19 cellular contexts compared by ENCODE assay signal in the genomic region with DNA sequence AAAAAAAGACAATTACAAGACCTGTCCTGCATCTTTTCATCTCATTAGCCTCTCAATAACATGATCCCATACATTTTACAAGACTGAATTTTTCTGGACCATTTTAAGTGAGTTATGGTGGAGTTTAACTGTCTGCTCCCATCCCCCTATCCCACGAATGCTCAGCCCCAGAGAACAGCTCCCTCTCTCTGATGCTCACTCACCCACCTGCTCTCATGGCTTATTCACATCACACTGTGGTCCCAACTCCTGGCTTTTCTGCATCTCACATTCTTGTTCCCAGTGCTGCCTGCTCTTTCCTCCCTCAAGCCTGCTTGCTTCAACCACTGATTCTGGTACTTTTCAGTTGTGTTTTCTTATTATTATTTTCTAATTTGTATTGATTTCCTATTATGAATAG. TPM values are rescaled to one million over a fixed set of nuclear protein-coding genes. Genes with fewer than 3 reads are reported as not detected.
DNase-seq lines count a peak whose midpoint lies in the region; ATAC-seq, FAIRE-seq and TF ChIP-seq lines count a peak whose summit lies in the region.
"Had no signal": no experiment of that assay in that cellular context is flagged by ENCODE, and none has a peak within 500 bp of the region (broad histone marks: within the 10 kb centered on the region; RNA-seq: fewer than 3 reads in every experiment).

No MANE protein-coding gene starts in this region.

- H3K4me3 Mint-ChIP-seq in activated CD4-positive, alpha-beta T cell treated with anti-CD3 and anti-CD28 coated beads, Interleukin-2, amount 10 ng/mL, durations not matched to agents 7 days and 5 days, result no peak overlapping the region
- H3K4me3 Mint-ChIP-seq in stimulated activated memory B cell treated with anti-CD40 and anti-IgM and Interleukin-4, amounts not matched to agents 10 μg/mL and 1 μg/mL and 100 μg/mL, for 72 hours, result no peak overlapping the region
- H3K4me3 Mint-ChIP-seq: neural crest cell had no signal

- H3K9ac ChIP-seq in OCI-LY3 (ENCODE audit: low read length) (no peak overlapping the region), endothelial cell of umbilical vein (replicated peaks; ENCODE audit: extremely low read depth, insufficient read depth, low read length) (no peak overlapping the region)

- H3K27ac Mint-ChIP-seq in activated CD4-positive, alpha-beta T cell treated with anti-CD3 and anti-CD28 coated beads, Interleukin-2, amount 10 ng/mL, durations not matched to agents 7 days and 5 days, result peak overlapping the region; percentile 41
- no peak overlapping the region for H3K27ac Mint-ChIP-seq in stimulated activated memory B cell treated with anti-CD40 and anti-IgM and Interleukin-4, amounts not matched to agents 10 μg/mL and 1 μg/mL and 100 μg/mL, for 72 hours

- TF ChIP-seq POLR2A in endothelial cell of umbilical vein (IDR thresholded peaks at IDR 0.05; ENCODE audit: low read depth, low read length), result no peak

- H3K4me2 ChIP-seq in OCI-LY3 (ENCODE audit: low read length), result peak overlapping the region; percentile 71
- H3K4me2 ChIP-seq in endothelial cell of umbilical vein (ENCODE audit: insufficient read depth, low read length), result peak overlapping the region; percentile 56
- H3K4me2 ChIP-seq: smooth muscle cell had no signal

- CTCF ChIA-PET in activated CD4-positive, alpha-beta T cell treated with anti-CD3 and anti-CD28 coated beads, Interleukin-2, amount 10 ng/mL, durations not matched to agents 7 days and 5 days (lab: Charles Lee), result interaction anchor here (0.6 to 1.2 kb wide), 4 partner anchors 15 to 96 kb away, joined by 3 read pairs; no protein-coding TSS in a partner anchor
- CTCF ChIA-PET in AG04450 (lab: Charles Lee) (interaction anchor here (0.7 to 1.4 kb wide), 3 partner anchors 44 to 229 kb away, joined by 4 to 5 read pairs (median 4); no protein-coding TSS in a partner anchor), endothelial cell of umbilical vein (lab: Charles Lee) (interaction anchor here (1.5 to 3.0 kb wide), 6 partner anchors 9 to 229 kb away, joined by 4 to 20 read pairs (median 7); no protein-coding TSS in a partner anchor)

- H4K20me1 ChIP-seq in OCI-LY3 (ENCODE audit: insufficient read depth, low read length) (no peaks in the 10 kb centered on the region), endothelial cell of umbilical vein (replicated peaks; ENCODE audit: control insufficient read depth, extremely low read depth, insufficient read depth, low read length) (no peaks in the 10 kb centered on the region)

- H3K4me1 ChIP-seq in OCI-LY3 (ENCODE audit: low read length) (peaks cover 38% of the 10 kb centered on the region), endothelial cell of umbilical vein (ENCODE audit: control insufficient read depth, extremely low read depth, insufficient read depth, low read length) (peaks cover 28% of the 10 kb centered on the region)
- H3K4me1 ChIP-seq: gastroesophageal sphincter, HAP-1, psoas muscle had no signal

- peaks cover 2% of the 10 kb centered on the region for H3K27me3 Mint-ChIP-seq in activated CD4-positive, alpha-beta T cell treated with anti-CD3 and anti-CD28 coated beads, Interleukin-2, amount 10 ng/mL, durations not matched to agents 7 days and 5 days
- peaks cover 51% of the 10 kb centered on the region for H3K27me3 Mint-ChIP-seq in stimulated activated memory B cell treated with anti-CD40 and anti-IgM and Interleukin-4, amounts not matched to agents 10 μg/mL and 1 μg/mL and 100 μg/mL, for 72 hours

- FAIRE-seq in endothelial cell of umbilical vein (lab: Jason Lieb, UNC), result no peak
- FAIRE-seq: urothelium cell line had no signal

- no peaks in the 10 kb centered on the region for H3K9me1 ChIP-seq in endothelial cell of umbilical vein (replicated peaks; ENCODE audit: control insufficient read depth, extremely low read depth, insufficient read depth, low read length)

- no TSS peak for BruUV-seq in endothelial cell of umbilical vein (replicated peaks; lab: Mats Ljungman, UMichigan)

- no peaks in the 10 kb centered on the region for H3K79me2 ChIP-seq in OCI-LY3 (ENCODE audit: low read length)
- H3K79me2 ChIP-seq in endothelial cell of umbilical vein (ENCODE audit: control insufficient read depth, insufficient read depth, low read length), result no peaks in the 10 kb centered on the region

- H3K9me3 Mint-ChIP-seq in activated CD4-positive, alpha-beta T cell treated with anti-CD3 and anti-CD28 coated beads, Interleukin-2, amount 10 ng/mL, durations not matched to agents 7 days and 5 days, result peaks cover 12% of the 10 kb centered on the region
- no peaks in the 10 kb centered on the region for H3K9me3 Mint-ChIP-seq in stimulated activated memory B cell treated with anti-CD40 and anti-IgM and Interleukin-4, amounts not matched to agents 10 μg/mL and 1 μg/mL and 100 μg/mL, for 72 hours
- H3K9me3 Mint-ChIP-seq: CD4-positive, alpha-beta memory T cell had no signal

- 0 out of 2 replicates have a peak, but pooled peaks have one; percentile 16 for TF ChIP-seq CTCF in AG04450 (IDR thresholded peaks at IDR 0.05; ENCODE audit: low read depth, low read length)
- TF ChIP-seq CTCF in OCI-LY3 (IDR thresholded peaks at IDR 0.05; ENCODE audit: low read depth, low read length), result no peak
- no peak for TF ChIP-seq CTCF in endothelial cell of umbilical vein (IDR thresholded peaks at IDR 0.05; ENCODE audit: extremely low read depth in 1 of 2, insufficient read depth in 1 of 2, low read depth in 1 of 2, low read length in 2 of 2)

- no peaks in the 10 kb centered on the region for H3K27me3 ChIP-seq in AG04450 (ENCODE audit: control insufficient read depth, insufficient read depth, low read length)
- H3K27me3 ChIP-seq in OCI-LY3 (ENCODE audit: low read depth, low read length), result peaks cover 9% of the 10 kb centered on the region
- H3K27me3 ChIP-seq in endothelial cell of umbilical vein (ENCODE audit: control insufficient read depth in 2 of 2, insufficient read depth in 2 of 2, low read length in 2 of 2), result no peaks in the 10 kb centered on the region

- H2AFZ ChIP-seq in OCI-LY3 (ENCODE audit: low read depth, low read length) (no peak overlapping the region), endothelial cell of umbilical vein (ENCODE audit: low read depth, low read length) (no peak overlapping the region)

- intact Hi-C loops in endothelial cell of umbilical vein (cut with micrococcal nuclease), result loop anchor here (2.0 kb wide), 1 partner anchor 21 kb away; a partner anchor contains a TSS

- H3K36me3 Mint-ChIP-seq in activated CD4-positive, alpha-beta T cell treated with anti-CD3 and anti-CD28 coated beads, Interleukin-2, amount 10 ng/mL, durations not matched to agents 7 days and 5 days (ENCODE audit: low read depth), result peaks cover 6% of the 10 kb centered on the region
- no peaks in the 10 kb centered on the region for H3K36me3 Mint-ChIP-seq in stimulated activated memory B cell treated with anti-CD40 and anti-IgM and Interleukin-4, amounts not matched to agents 10 μg/mL and 1 μg/mL and 100 μg/mL, for 72 hours
- H3K36me3 Mint-ChIP-seq: CD4-positive, alpha-beta memory T cell had no signal

- dilution Hi-C loops in endothelial cell of umbilical vein (cut with MboI; ENCODE audit: extremely low pct_ligation_motif_present, low sequenced_read_pairs), result no loop called here

- DNase-seq in activated CD4-positive, alpha-beta T cell treated with anti-CD3 and anti-CD28 coated beads, Interleukin-2, amount 10 ng/mL, durations not matched to agents 7 days and 5 days, result no peak
- DNase-seq in activated CD4-positive, alpha-beta T cell treated with anti-CD3 and anti-CD28 coated beads for 48 hours, result no peak
- DNase-seq in AG04450 (ENCODE audit: low read depth, low spot score), result no peak
- DNase-seq in endothelial cell of umbilical vein (ENCODE audit: low read depth, low spot score), result no peak
- DNase-seq in NCI-H2081 (lab: John Stamatoyannopoulos, UW), result no peak
- DNase-seq: CD4-positive, alpha-beta memory T cell; midbrain; NCI-H69; psoas muscle; stimulated activated CD4-positive, alpha-beta T cell treated with anti-CD3 and anti-CD28 coated beads, Interleukin-4, amount 100 ng/mL, for 1 hour had no signal

- H3K4me3 ChIP-seq in AG04450 (ENCODE audit: low read depth, low read length) (no peak overlapping the region), OCI-LY3 (ENCODE audit: low read length) (peak overlapping the region; percentile 52; the same call in 1 of the 2 replicates), endothelial cell of umbilical vein (replicated peaks in 1 of 3; ENCODE audit: insufficient read depth in 1 of 3, low read depth in 1 of 3, low read length in 3 of 3) (no peak overlapping the region)
- H3K4me3 ChIP-seq: gastroesophageal sphincter, HAP-1, smooth muscle cell had no signal

- H3K36me3 ChIP-seq in OCI-LY3 (replicated peaks; ENCODE audit: low read depth, low read length), result no peaks in the 10 kb centered on the region
- no peaks in the 10 kb centered on the region for H3K36me3 ChIP-seq in endothelial cell of umbilical vein (ENCODE audit: control insufficient read depth in 2 of 2, extremely low read depth in 1 of 2, insufficient read depth in 2 of 2, low read length in 2 of 2)
- H3K36me3 ChIP-seq: gastroesophageal sphincter, HAP-1 had no signal

- peaks cover 49% of the 10 kb centered on the region for H3K4me1 Mint-ChIP-seq in activated CD4-positive, alpha-beta T cell treated with anti-CD3 and anti-CD28 coated beads, Interleukin-2, amount 10 ng/mL, durations not matched to agents 7 days and 5 days
- peaks cover 6% of the 10 kb centered on the region for H3K4me1 Mint-ChIP-seq in stimulated activated memory B cell treated with anti-CD40 and anti-IgM and Interleukin-4, amounts not matched to agents 10 μg/mL and 1 μg/mL and 100 μg/mL, for 72 hours

- ATAC-seq in stimulated activated memory B cell treated with anti-CD40 and anti-IgM and Interleukin-4, amounts not matched to agents 10 μg/mL and 1 μg/mL and 100 μg/mL, for 72 hours, result no peak
- no peak for ATAC-seq in GM21390 (IDR thresholded peaks at IDR 0.05; ENCODE audit: unreplicated experiment)
- ATAC-seq: esophagus mucosa, gastroesophageal sphincter, psoas muscle had no signal

- POLR2A ChIA-PET in activated CD4-positive, alpha-beta T cell treated with anti-CD3 and anti-CD28 coated beads, Interleukin-2, amount 10 ng/mL, durations not matched to agents 7 days and 5 days (lab: Charles Lee), result interaction anchor here (0.9 kb wide), 1 partner anchor 21 kb away, joined by 4 read pairs; no protein-coding TSS in a partner anchor
- POLR2A ChIA-PET in AG04450 (lab: Yijun Ruan, JAX), result interaction anchor here (0.9 to 1.4 kb wide), 4 partner anchors 12 to 232 kb away, joined by 3 to 7 read pairs (median 4); a partner anchor contains a TSS
- POLR2A ChIA-PET in endothelial cell of umbilical vein (lab: Charles Lee), result interaction anchor here (1.3 kb wide), 1 partner anchor 12 kb away, joined by 3 read pairs; no protein-coding TSS in a partner anchor

- H3K27ac ChIP-seq in AG04450 (ENCODE audit: low read depth, low read length) (peak overlapping the region; percentile 91), OCI-LY3 (ENCODE audit: low read length) (peak overlapping the region; percentile 86; the same call in 1 of the 2 replicates), endothelial cell of umbilical vein (ENCODE audit: insufficient read depth, low read depth, low read length) (peak overlapping the region; percentile 84)
- H3K27ac ChIP-seq: psoas muscle had no signal

- H3K9me3 ChIP-seq in AG04450 (ENCODE audit: control insufficient read depth, insufficient read depth, low read length), result peaks cover 6% of the 10 kb centered on the region; the same call in 1 of the 2 replicates
- H3K9me3 ChIP-seq in OCI-LY3 (ENCODE audit: insufficient read depth, low read length), result no peaks in the 10 kb centered on the region
- H3K9me3 ChIP-seq in endothelial cell of umbilical vein (replicated peaks; ENCODE audit: control insufficient read depth, insufficient read depth, low read length), result no peaks in the 10 kb centered on the region
- H3K9me3 ChIP-seq: gastroesophageal sphincter, HAP-1, psoas muscle had no signal

RNA-seq across cellular contexts. Expression of a gene that starts 20.4 kb away (rescaled TPM):
- 10 to 100 TPM; 86.4 to 93.1 TPM for total RNA-seq in activated CD4-positive, alpha-beta T cell treated with anti-CD3 and anti-CD28 coated beads, Interleukin-2, amount 10 ng/mL, durations not matched to agents 7 days and 5 days
- polyA plus RNA-seq in AG04450 (2011; rRNA removed), result 39.1 and 51.0 TPM in 2 replicates
- 35.8 and 43.8 TPM in 2 replicates for polyA minus RNA-seq in AG04450 (2011; rRNA and poly(A)+ RNA removed)
- 49.3 and 50.8 TPM in 2 replicates for total RNA-seq in endothelial cell of umbilical vein
- polyA plus RNA-seq in endothelial cell of umbilical vein, result 13.9 and 14.5 TPM in 2 replicates
- 24.6 and 27.0 TPM in 2 replicates for polyA plus RNA-seq in endothelial cell of umbilical vein (2011; cell fraction: cytosol; rRNA removed)
- polyA plus RNA-seq in endothelial cell of umbilical vein (2011; cell fraction: nucleus; rRNA removed), result 27.3 and 28.6 TPM in 2 replicates
- 24.8 and 43.1 TPM in 2 replicates for polyA plus RNA-seq in endothelial cell of umbilical vein (2012)
- 30.7 and 38.5 TPM in 2 replicates for polyA minus RNA-seq in endothelial cell of umbilical vein
- 18.5 TPM for polyA minus RNA-seq in endothelial cell of umbilical vein (2011; cell fraction: cytosol; rRNA and poly(A)+ RNA removed)
- polyA minus RNA-seq in endothelial cell of umbilical vein (2011; cell fraction: nucleus; rRNA and poly(A)+ RNA removed), result 66.7 and 87.9 TPM in 2 replicates
